ENCODE assay signal across 33 cellular contexts in genomic region chr5:128154943-128155342, GRCh38.
DNase-seq lines count a peak whose midpoint lies in the region; ATAC-seq, FAIRE-seq and TF ChIP-seq lines count a peak whose summit lies in the region.
"Had no signal": no experiment of that assay in that cellular context is flagged by ENCODE, and none has a peak within 500 bp of the region (broad histone marks: within the 10 kb centered on the region; RNA-seq: fewer than 3 reads in every experiment).

No MANE protein-coding gene starts in this region.

- H3K14ac ChIP-seq in IMR-90 (replicated peaks; ENCODE audit: low read depth, low read length) = no peak overlapping the region

- peaks cover 2% of the 10 kb centered on the region for H3K4me1 Mint-ChIP-seq in astrocyte (ENCODE audit: low read depth, unreplicated experiment)
- H3K4me1 Mint-ChIP-seq: activated CD4-positive, alpha-beta T cell treated with anti-CD3 and anti-CD28 coated beads, Interleukin-2, amount 10 ng/mL, durations not matched to agents 24 days and 14 days; CD4-positive, CD25-positive, alpha-beta regulatory T cell; stimulated activated memory B cell treated with anti-CD40 and anti-IgM and Interleukin-4, amounts not matched to agents 10 μg/mL and 1 μg/mL and 100 μg/mL, for 72 hours had no signal

- no peak overlapping the region for H3K27ac ChIP-seq in IMR-90 (ENCODE audit: insufficient read depth, low read length)
- H3K27ac ChIP-seq in astrocyte (ENCODE audit: low read depth, low read length) = no peak overlapping the region
- H3K27ac ChIP-seq in vagina = no peak overlapping the region
- H3K27ac ChIP-seq: left ventricle myocardium inferior, RWPE1, SK-N-MC, spleen, suprapubic skin, VCaP had no signal

- H3K27me3 ChIP-seq in IMR-90 (ENCODE audit: control insufficient read depth, insufficient read depth, low read length) (no peaks in the 10 kb centered on the region), astrocyte (ENCODE audit: insufficient read depth, low read length) (no peaks in the 10 kb centered on the region), vagina (no peaks in the 10 kb centered on the region)
- H3K27me3 ChIP-seq: spleen, suprapubic skin had no signal

- H2AK5ac ChIP-seq in IMR-90 (ENCODE audit: low read depth, low read length) = no peak overlapping the region

- BruUV-seq in IMR-90 (replicated peaks; lab: Mats Ljungman, UMichigan) = no TSS peak

- H4K8ac ChIP-seq in IMR-90 (ENCODE audit: low read depth in 2 of 2, low read length in 2 of 2) = no peak overlapping the region

- POLR2A ChIA-PET in IMR-90 (lab: Charles Lee; ENCODE audit: unreplicated experiment) = no interaction called here

- no peak for TF ChIP-seq RAD21 in IMR-90 (IDR thresholded peaks at IDR 0.05; ENCODE audit: low read length)

- H2AK9ac ChIP-seq in IMR-90 (replicated peaks; ENCODE audit: low read depth, low read length, poor library complexity) = no peak overlapping the region

- in situ Hi-C loops in IMR-90 (cut with MboI; ENCODE audit: low sequenced_read_pairs) = no loop called here
- in situ Hi-C loops in G401 (cut with HindIII; ENCODE audit: low sequenced_read_pairs) = no loop called here

- no peak overlapping the region for H4K91ac ChIP-seq in IMR-90 (ENCODE audit: insufficient read depth, low read depth, low read length)

- no CpG with 5 or more reads among the region's 3 CpGs for WGBS in IMR-90 (ENCODE audit: extremely low coverage in 2 of 2, insufficient read length in 1 of 2), 2 experiments

- H2AFZ ChIP-seq in IMR-90 (replicated peaks; ENCODE audit: low read length, poor library complexity) = no peak overlapping the region
- no peak overlapping the region for H2AFZ ChIP-seq in astrocyte (ENCODE audit: low read depth, low read length)

- ATAC-seq in IMR-90 (ENCODE audit: low read depth) = no peak
- ATAC-seq: natural killer cell treated with Interleukin-12 subunit alpha and Interleukin-12 subunit beta and Interleukin-15 and Interleukin-18, amount 100 ng/mL, for 72 hours; stimulated activated memory B cell treated with anti-CD40 and anti-IgM and Interleukin-4, amounts not matched to agents 10 μg/mL and 1 μg/mL and 100 μg/mL, for 72 hours had no signal

- H3K4me3 ChIP-seq in IMR-90 (ENCODE audit: insufficient read depth, low read depth, low read length) (no peak overlapping the region), astrocyte (ENCODE audit: insufficient read depth, low read depth, low read length) (no peak overlapping the region), vagina (no peak overlapping the region)
- H3K4me3 ChIP-seq: left ventricle myocardium inferior, SK-N-MC, spleen, suprapubic skin had no signal

- H3K36me3 Mint-ChIP-seq in astrocyte (ENCODE audit: low read depth, unreplicated experiment) = peaks cover 14% of the 10 kb centered on the region

- TF ChIP-seq POLR2A in IMR-90 (IDR thresholded peaks at IDR 0.05; ENCODE audit: low read depth, low read length) (no peak), vagina (IDR thresholded peaks at IDR 0.05) (no peak)

- peak; percentile 18 for DNase-seq in D341Med (ENCODE audit: low spot score)
- peak; percentile 5 for DNase-seq in IMR-90
- DNase-seq in astrocyte (ENCODE audit: low read depth) = no peak
- DNase-seq in iris pigment epithelial cell (ENCODE audit: low read depth) = peak; percentile 27
- no peak for DNase-seq in NCI-H146 treated with DMSO at 0.1 percent for 48 hours (lab: John Stamatoyannopoulos, UW; ENCODE audit: unreplicated experiment)
- no peak for DNase-seq in vagina (ENCODE audit: extremely low spot score in 2 of 2)
- DNase-seq in ureter (ENCODE audit: low spot score) = no peak
- DNase-seq in G401 (ENCODE audit: low spot score) = no peak
- DNase-seq: ACHN; activated CD4-positive, alpha-beta T cell treated with anti-CD3 and anti-CD28 coated beads, Interleukin-2, amount 10 ng/mL, durations not matched to agents 24 days and 14 days; activated naive CD4-positive, alpha-beta T cell; activated T-cell treated with anti-CD3 and anti-CD28 coated beads, Interleukin-2, amount 50 U/mL, for 48 hours; amygdala; CD4-positive, CD25-positive, alpha-beta regulatory T cell; dermis blood vessel endothelial cell; DMS 273 treated with DMSO at 0.1 percent for 48 hours; left ventricle myocardium inferior; midbrain; NCI-H1092 treated with DMSO at 0.1 percent for 48 hours; NCI-H2029; NCI-H69; retina; spleen; stimulated activated CD4-positive, alpha-beta T cell treated with anti-CD3 and anti-CD28 coated beads, Interleukin-4, amount 100 ng/mL, for 1 hour had no signal

- intact Hi-C loops in IMR-90 (cut with micrococcal nuclease) = no loop called here
- intact Hi-C loops in vagina (cut with DNase I) = no loop called here

- CTCF ChIA-PET in IMR-90 (lab: Yijun Ruan, JAX) = no interaction called here

- no peak overlapping the region for H3K4ac ChIP-seq in IMR-90 (ENCODE audit: low read depth, low read length)

- no peak overlapping the region for H2BK15ac ChIP-seq in IMR-90 (ENCODE audit: low read depth, low read length)

- H3K9ac ChIP-seq in IMR-90 (ENCODE audit: low read depth, low read length) (no peak overlapping the region), astrocyte (ENCODE audit: low read length) (no peak overlapping the region)

- H3K9me1 ChIP-seq in IMR-90 (ENCODE audit: insufficient read depth, low read length) = 0 out of 2 replicates have a peak, but pooled peaks cover 3% of the 10 kb centered on the region

- H3K4me1 ChIP-seq in IMR-90 (ENCODE audit: control insufficient read depth, insufficient read depth, low read length) = no peaks in the 10 kb centered on the region
- H3K4me1 ChIP-seq in astrocyte (ENCODE audit: insufficient read depth, low read length) = no peaks in the 10 kb centered on the region
- H3K4me1 ChIP-seq in vagina = no peaks in the 10 kb centered on the region
- H3K4me1 ChIP-seq: left ventricle myocardium inferior, spleen, suprapubic skin had no signal

- no peaks in the 10 kb centered on the region for H3K79me1 ChIP-seq in IMR-90 (ENCODE audit: low read depth in 1 of 2, low read length in 2 of 2)

- H3K36me3 ChIP-seq in IMR-90 (ENCODE audit: control insufficient read depth, insufficient read depth, low read length) (peaks cover 5% of the 10 kb centered on the region; the same call in 1 of the 2 replicates), astrocyte (ENCODE audit: insufficient read depth, low read length) (peaks cover 3% of the 10 kb centered on the region), vagina (peaks cover 0 to 23% of the 10 kb centered on the region in 2 donors)

- H2BK120ac ChIP-seq in IMR-90 (ENCODE audit: low read depth, low read length) = no peak overlapping the region

- no peak overlapping the region for H3K18ac ChIP-seq in IMR-90 (ENCODE audit: low read depth, low read length)

- H3K79me2 ChIP-seq in astrocyte (ENCODE audit: insufficient read depth, low read length) = no peaks in the 10 kb centered on the region

- FAIRE-seq in astrocyte (lab: Jason Lieb, UNC) = peak; percentile 29
- FAIRE-seq: G401.6, H1, urothelium cell line had no signal

- dilution Hi-C loops in IMR-90 (cut with HindIII; ENCODE audit: low sequenced_read_pairs, unreplicated experiment) = no loop called here

- H4K20me1 ChIP-seq in IMR-90 (ENCODE audit: insufficient read depth, low read length) (no peaks in the 10 kb centered on the region), astrocyte (ENCODE audit: insufficient read depth, low read length) (no peaks in the 10 kb centered on the region)

- H2BK5ac ChIP-seq in IMR-90 (ENCODE audit: low read depth, low read length, poor library complexity, severe bottlenecking) = no peak overlapping the region

- H2BK20ac ChIP-seq in IMR-90 (ENCODE audit: low read depth, low read length) = no peak overlapping the region

- no peak overlapping the region for H4K5ac ChIP-seq in IMR-90 (ENCODE audit: low read depth, low read length)

- TF ChIP-seq CTCF in IMR-90 (conservative IDR thresholded peaks at IDR 0.05; ENCODE audit: low read depth, low read length) (no peak), astrocyte (IDR thresholded peaks at IDR 0.05; ENCODE audit: insufficient read depth, low read depth, low read length) (no peak), vagina (IDR thresholded peaks at IDR 0.05) (no peak)

- no peak overlapping the region for H3K23ac ChIP-seq in IMR-90 (ENCODE audit: low read depth, low read length)

- no peaks in the 10 kb centered on the region for H3K27me3 Mint-ChIP-seq in astrocyte (ENCODE audit: low read depth, unreplicated experiment)
- H3K27me3 Mint-ChIP-seq: activated CD4-positive, alpha-beta T cell treated with anti-CD3 and anti-CD28 coated beads, Interleukin-2, amount 10 ng/mL, durations not matched to agents 24 days and 14 days; CD4-positive, CD25-positive, alpha-beta regulatory T cell; natural killer cell treated with Interleukin-12 subunit alpha and Interleukin-12 subunit beta and Interleukin-15 and Interleukin-18, amount 100 ng/mL, for 72 hours; stimulated activated memory B cell treated with anti-CD40 and anti-IgM and Interleukin-4, amounts not matched to agents 10 μg/mL and 1 μg/mL and 100 μg/mL, for 72 hours had no signal

- H3K4me3 Mint-ChIP-seq in astrocyte (ENCODE audit: unreplicated experiment) = no peak overlapping the region
- H3K4me3 Mint-ChIP-seq: activated CD4-positive, alpha-beta T cell treated with anti-CD3 and anti-CD28 coated beads, Interleukin-2, amount 10 ng/mL, durations not matched to agents 24 days and 14 days; CD4-positive, CD25-positive, alpha-beta regulatory T cell; natural killer cell treated with Interleukin-12 subunit alpha and Interleukin-12 subunit beta and Interleukin-15 and Interleukin-18, amount 100 ng/mL, for 72 hours; stimulated activated memory B cell treated with anti-CD40 and anti-IgM and Interleukin-4, amounts not matched to agents 10 μg/mL and 1 μg/mL and 100 μg/mL, for 72 hours had no signal

- no peak overlapping the region for H3K4me2 ChIP-seq in IMR-90 (ENCODE audit: low read depth, low read length)
- no peak overlapping the region for H3K4me2 ChIP-seq in astrocyte (ENCODE audit: low read length)

- no peaks in the 10 kb centered on the region for H3K9me3 Mint-ChIP-seq in astrocyte (ENCODE audit: unreplicated experiment)
- H3K9me3 Mint-ChIP-seq: natural killer cell treated with Interleukin-12 subunit alpha and Interleukin-12 subunit beta and Interleukin-15 and Interleukin-18, amount 100 ng/mL, for 72 hours; stimulated activated memory B cell treated with anti-CD40 and anti-IgM and Interleukin-4, amounts not matched to agents 10 μg/mL and 1 μg/mL and 100 μg/mL, for 72 hours had no signal

- H3K9me3 ChIP-seq in IMR-90 (ENCODE audit: control insufficient read depth, insufficient read depth, low read length) (no peaks in the 10 kb centered on the region), astrocyte (ENCODE audit: insufficient read depth, low read depth, low read length) (peaks cover 3% of the 10 kb centered on the region), vagina (no peaks in the 10 kb centered on the region)
- H3K9me3 ChIP-seq: left ventricle myocardium inferior, suprapubic skin had no signal

- no peak overlapping the region; the same call in 1 of the 2 replicates for H3K56ac ChIP-seq in IMR-90 (ENCODE audit: extremely low read depth, insufficient read depth, low read length)

- no peak overlapping the region for H3K27ac Mint-ChIP-seq in astrocyte (ENCODE audit: unreplicated experiment)
- H3K27ac Mint-ChIP-seq: activated CD4-positive, alpha-beta T cell treated with anti-CD3 and anti-CD28 coated beads, Interleukin-2, amount 10 ng/mL, durations not matched to agents 24 days and 14 days; natural killer cell treated with Interleukin-12 subunit alpha and Interleukin-12 subunit beta and Interleukin-15 and Interleukin-18, amount 100 ng/mL, for 72 hours; stimulated activated memory B cell treated with anti-CD40 and anti-IgM and Interleukin-4, amounts not matched to agents 10 μg/mL and 1 μg/mL and 100 μg/mL, for 72 hours had no signal

Comparison
In these comparisons a context has a peak if more than half of its experiments do, and no peak if none do; other contexts are left out.
1. DNase-seq: peak in D341Med (single experiment), IMR-90 (single experiment) and iris pigment epithelial cell (single experiment); none in astrocyte (single experiment), NCI-H146 treated with DMSO at 0.1 percent for 48 hours (single experiment), vagina (0 of 2), ureter (single experiment) and G401 (single experiment).